Comparison of ENCODE assay signal across 3 cellular contexts in genomic region chr10:59265140-59265539, GRCh38.
TF ChIP-seq lines count a peak whose summit lies in the region.

No MANE protein-coding gene starts in this region.

TF ChIP-seq in SK-N-SH, 30 proteins besides CTCF, POLR2A, EP300 and RAD21:
- TF ChIP-seq REST (IDR thresholded peaks at IDR 0.05; ENCODE audit: low read depth, low read length) (peak; percentile 91), YY1 (IDR thresholded peaks at IDR 0.05; ENCODE audit: low read depth) (no peak)
TF ChIP-seq in SK-N-SH: peak in this region for 1.

TF ChIP-seq in SK-N-SH treated with all-trans-retinoic acid at 6 μM for 48 hours, 23 proteins besides CTCF, POLR2A, EP300 and RAD21:
- no peak for TF ChIP-seq CREB5 (CRISPR knock-in tag; IDR thresholded peaks at IDR 0.05; ENCODE audit: low read depth)
- TF ChIP-seq TCF4 (CRISPR knock-in tag; IDR thresholded peaks at IDR 0.05; ENCODE audit: borderline replicate concordance) = no peak
- no peak for TF ChIP-seq ARNTL (CRISPR knock-in tag; IDR thresholded peaks at IDR 0.05; ENCODE audit: borderline replicate concordance, low read depth)
- TF ChIP-seq POU6F1 (CRISPR knock-in tag; IDR thresholded peaks at IDR 0.05; ENCODE audit: borderline replicate concordance, low read depth) = no peak
- no peak for TF ChIP-seq ZFP3 (CRISPR knock-in tag; IDR thresholded peaks at IDR 0.05)
- no peak for TF ChIP-seq PATZ1 (CRISPR knock-in tag; IDR thresholded peaks at IDR 0.05; ENCODE audit: borderline replicate concordance)
- no peak for TF ChIP-seq ZNF70 (CRISPR knock-in tag; IDR thresholded peaks at IDR 0.05)
- no peak for TF ChIP-seq TOX (CRISPR knock-in tag; IDR thresholded peaks at IDR 0.05; ENCODE audit: borderline replicate concordance)
- no peak for TF ChIP-seq ZC3H10 (CRISPR knock-in tag; IDR thresholded peaks at IDR 0.05)
- TF ChIP-seq GLIS3 (CRISPR knock-in tag; IDR thresholded peaks at IDR 0.05) = no peak
- TF ChIP-seq OSR1 (CRISPR knock-in tag; IDR thresholded peaks at IDR 0.05) = no peak
- no peak for TF ChIP-seq PPARA (CRISPR knock-in tag; IDR thresholded peaks at IDR 0.05; ENCODE audit: borderline replicate concordance)
- no peak for TF ChIP-seq ISL1 (CRISPR knock-in tag; IDR thresholded peaks at IDR 0.05)
- TF ChIP-seq TSHZ2 (CRISPR knock-in tag; IDR thresholded peaks at IDR 0.05) = no peak
- no peak for TF ChIP-seq BACH2 (CRISPR knock-in tag; IDR thresholded peaks at IDR 0.05; ENCODE audit: borderline replicate concordance)
- no peak for TF ChIP-seq ESRRG (CRISPR knock-in tag; IDR thresholded peaks at IDR 0.05)
- no peak for TF ChIP-seq CSRNP3 (CRISPR knock-in tag; IDR thresholded peaks at IDR 0.05)
- TF ChIP-seq CSDC2 (CRISPR knock-in tag; IDR thresholded peaks at IDR 0.05) = no peak
- TF ChIP-seq ZFP30 (CRISPR knock-in tag; IDR thresholded peaks at IDR 0.05) = no peak
- TF ChIP-seq SNAI2 (CRISPR knock-in tag; IDR thresholded peaks at IDR 0.05) = no peak
TF ChIP-seq in SK-N-SH treated with all-trans-retinoic acid at 6 μM for 48 hours: peak in this region for 0.

TF ChIP-seq in neural cell, 6 proteins besides CTCF, POLR2A, EP300 and RAD21 (continued from another document):
- TF ChIP-seq TAF1 (IDR thresholded peaks at IDR 0.05; ENCODE audit: low read depth) (no peak), REST (IDR thresholded peaks at IDR 0.05; ENCODE audit: borderline replicate concordance) (no peak), EZH2 (IDR thresholded peaks at IDR 0.05; ENCODE audit: borderline replicate concordance, insufficient read depth, low read length, poor library complexity, severe bottlenecking) (no peak)
